ENCODE assay signal across 24 cellular contexts in genomic region chr6:78670802-78671201, GRCh38.
"Had no signal": no experiment of that assay in that cellular context is flagged by ENCODE, and none has a peak within 500 bp of the region (broad histone marks: within the 10 kb centered on the region; RNA-seq: fewer than 3 reads in every experiment).

No MANE protein-coding gene starts in this region.

- H3K27me3 Mint-ChIP-seq: effector memory CD8-positive, alpha-beta T cell; memory B cell; naive B cell; natural killer cell treated with Interleukin-12 subunit alpha and Interleukin-12 subunit beta and Interleukin-15 and Interleukin-18, amount 100 ng/mL, for 72 hours had no signal

- H3K27ac ChIP-seq: parathyroid adenoma, stomach, thyroid gland, vagina had no signal

- H3K36me3 ChIP-seq: stomach, thyroid gland, vagina had no signal

- H2AFZ ChIP-seq: parathyroid adenoma had no signal

- H3K79me2 ChIP-seq: parathyroid adenoma had no signal

- ATAC-seq: effector memory CD8-positive, alpha-beta T cell; left lobe of liver; mucosa of descending colon; natural killer cell treated with Interleukin-12 subunit alpha and Interleukin-12 subunit beta and Interleukin-15 and Interleukin-18, amount 100 ng/mL, for 72 hours; sciatic nerve; stimulated activated effector memory CD8-positive, alpha-beta T cell treated with anti-CD3 and anti-CD28 coated beads, Interleukin-12 subunit alpha, Interleukin-12 subunit beta, amount 100 ng/mL, for 72 hours had no signal

- H3K27me3 ChIP-seq: stomach, thyroid gland, vagina had no signal

- H3K4me3 ChIP-seq: lung, mucosa of descending colon, stomach, thyroid gland, vagina had no signal

- H3K27ac Mint-ChIP-seq: effector memory CD8-positive, alpha-beta T cell; memory B cell; mesothelial cell of epicardium; natural killer cell treated with Interleukin-12 subunit alpha and Interleukin-12 subunit beta and Interleukin-15 and Interleukin-18, amount 100 ng/mL, for 72 hours; progenitor cell of endocrine pancreas; stimulated activated effector memory CD8-positive, alpha-beta T cell treated with anti-CD3 and anti-CD28 coated beads, Interleukin-12 subunit alpha, Interleukin-12 subunit beta, amount 100 ng/mL, for 72 hours had no signal

- DNase-seq: cortex of kidney; effector memory CD8-positive, alpha-beta T cell; hypothalamus; kidney; mucosa of descending colon; naive B cell; stimulated activated CD4-positive, alpha-beta T cell treated with anti-CD3 and anti-CD28 coated beads, Interleukin-2, amount 100 ng/mL, for 24 hours; stimulated activated CD4-positive, alpha-beta T cell treated with anti-CD3 and anti-CD28 coated beads, Interleukin-4, amount 100 ng/mL, for 24 hours; stimulated activated naive CD4-positive, alpha-beta T cell treated with Interleukin-2 at 50 U/mL for 16 hours; stomach; thyroid gland; trophoblast cell had no signal

- H3K4me3 Mint-ChIP-seq: effector memory CD8-positive, alpha-beta T cell; memory B cell; mesothelial cell of epicardium; naive B cell; natural killer cell treated with Interleukin-12 subunit alpha and Interleukin-12 subunit beta and Interleukin-15 and Interleukin-18, amount 100 ng/mL, for 72 hours; neural crest cell; stimulated activated effector memory CD8-positive, alpha-beta T cell treated with anti-CD3 and anti-CD28 coated beads, Interleukin-12 subunit alpha, Interleukin-12 subunit beta, amount 100 ng/mL, for 72 hours had no signal

- FAIRE-seq: frontal cortex, kidney had no signal

- H3K9me3 Mint-ChIP-seq: effector memory CD8-positive, alpha-beta T cell; memory B cell; natural killer cell treated with Interleukin-12 subunit alpha and Interleukin-12 subunit beta and Interleukin-15 and Interleukin-18, amount 100 ng/mL, for 72 hours; stimulated activated effector memory CD8-positive, alpha-beta T cell treated with anti-CD3 and anti-CD28 coated beads, Interleukin-12 subunit alpha, Interleukin-12 subunit beta, amount 100 ng/mL, for 72 hours had no signal

- H3K36me3 Mint-ChIP-seq: memory B cell; mesothelial cell of epicardium; natural killer cell treated with Interleukin-12 subunit alpha and Interleukin-12 subunit beta and Interleukin-15 and Interleukin-18, amount 100 ng/mL, for 72 hours; stimulated activated effector memory CD8-positive, alpha-beta T cell treated with anti-CD3 and anti-CD28 coated beads, Interleukin-12 subunit alpha, Interleukin-12 subunit beta, amount 100 ng/mL, for 72 hours had no signal

- H3K9me3 ChIP-seq: mucosa of descending colon, thyroid gland, vagina had no signal

- H3K4me1 Mint-ChIP-seq: memory B cell; mesothelial cell of epicardium; naive B cell; neural crest cell; stimulated activated effector memory CD8-positive, alpha-beta T cell treated with anti-CD3 and anti-CD28 coated beads, Interleukin-12 subunit alpha, Interleukin-12 subunit beta, amount 100 ng/mL, for 72 hours had no signal

- H3K9ac ChIP-seq: parathyroid adenoma had no signal

- H3K4me1 ChIP-seq: parathyroid adenoma, stomach, thyroid gland, vagina had no signal
